ENCODE assay signal across 11 cellular contexts in the genomic region with DNA sequence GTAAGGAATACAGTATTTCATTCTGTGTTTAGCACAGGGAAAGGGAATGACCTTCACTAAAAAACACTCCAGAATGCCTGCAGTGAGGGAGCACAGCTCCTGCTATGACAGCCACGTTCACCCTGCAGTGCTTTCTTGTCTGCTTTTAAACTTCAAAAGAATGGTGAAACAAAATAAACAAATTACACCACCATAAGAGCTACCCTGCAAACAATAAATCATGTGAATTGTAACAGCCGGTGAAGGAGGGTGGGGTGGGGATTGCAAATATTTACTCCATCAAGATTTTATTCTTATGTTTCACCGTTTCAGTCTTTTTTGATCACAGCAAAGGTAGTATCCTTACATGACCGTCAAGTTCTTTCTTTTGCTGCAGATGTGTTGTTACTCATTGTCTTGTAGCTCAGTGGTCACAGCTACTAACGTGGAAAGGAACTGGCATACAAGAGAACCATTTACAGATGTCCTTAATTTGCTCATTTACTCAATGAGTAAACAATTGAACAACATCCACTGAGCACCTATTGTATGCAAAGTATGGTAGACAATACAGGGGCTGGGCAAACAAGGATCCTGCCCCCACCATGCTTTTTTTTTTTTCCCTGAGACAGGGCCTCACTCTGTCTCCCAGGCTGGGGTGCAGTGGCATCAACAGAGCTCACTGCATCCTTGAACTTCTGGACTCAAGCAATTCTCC. TPM values are rescaled to one million over a fixed set of nuclear protein-coding genes. Genes with fewer than 3 reads are reported as not detected.
A peak's percentile ranks its signal among the peaks of the same experiment; 100 is the strongest.
DNase-seq lines count a peak whose midpoint lies in the region; ATAC-seq, FAIRE-seq and TF ChIP-seq lines count a peak whose summit lies in the region.
"Had no signal": no experiment of that assay in that cellular context is flagged by ENCODE, and none has a peak within 500 bp of the region (broad histone marks: within the 10 kb centered on the region; RNA-seq: fewer than 3 reads in every experiment).

No MANE protein-coding gene starts in this region.

- no peak overlapping the region for H3K9ac ChIP-seq in kidney (ENCODE audit: low read length in 2 of 2)

- no peaks in the 10 kb centered on the region for H3K9me3 Mint-ChIP-seq in activated T-cell treated with anti-CD3 and anti-CD28 coated beads, Interleukin-2, amount 50 U/mL, for 72 hours
- H3K9me3 Mint-ChIP-seq: activated T-cell treated with anti-CD3 and anti-CD28 coated beads, Interleukin-2, amount 50 U/mL, for 4 hours; CD8-positive, alpha-beta T cell; natural killer cell treated with Interleukin-12 subunit alpha and Interleukin-12 subunit beta and Interleukin-15 and Interleukin-18, amount 100 ng/mL, for 72 hours had no signal

- FAIRE-seq in kidney (lab: Jason Lieb, UNC) = no peak

- no peaks in the 10 kb centered on the region for H3K9me2 ChIP-seq in hepatocyte (replicated peaks; ENCODE audit: insufficient read depth)

- no peak overlapping the region for H3K4me3 ChIP-seq in hepatocyte
- H3K4me3 ChIP-seq in kidney (ENCODE audit: low read length in 2 of 2) = no peak overlapping the region

- peaks cover 4% of the 10 kb centered on the region for H3K4me1 Mint-ChIP-seq in activated T-cell treated with anti-CD3 and anti-CD28 coated beads, Interleukin-2, amount 50 U/mL, for 72 hours (ENCODE audit: low read depth)

- H2AFZ ChIP-seq in hepatocyte = no peak overlapping the region

- no peaks in the 10 kb centered on the region for H3K36me3 Mint-ChIP-seq in activated T-cell treated with anti-CD3 and anti-CD28 coated beads, Interleukin-2, amount 50 U/mL, for 72 hours (ENCODE audit: insufficient read depth in 2 of 2)
- H3K36me3 Mint-ChIP-seq: natural killer cell treated with Interleukin-12 subunit alpha and Interleukin-12 subunit beta and Interleukin-15 and Interleukin-18, amount 100 ng/mL, for 72 hours had no signal

- peak overlapping the region; percentile 38 for H3K27ac ChIP-seq in KOPT-K1 (ENCODE audit: low read depth, low read length, poor library complexity, severe bottlenecking)
- H3K27ac ChIP-seq in hepatocyte = peak overlapping the region; percentile 33
- no peak overlapping the region for H3K27ac ChIP-seq in kidney (ENCODE audit: low read depth in 2 of 2, low read length in 2 of 2)

- H3K4me1 ChIP-seq in hepatocyte (ENCODE audit: insufficient read depth) (peaks cover 12% of the 10 kb centered on the region), kidney (ENCODE audit: control insufficient read depth in 1 of 2, insufficient read depth in 1 of 2, low read depth in 1 of 2, low read length in 2 of 2) (no peaks in the 10 kb centered on the region)

- 17% methylated on average over 5 of the region's 5 CpGs for WGBS in hepatocyte (ENCODE audit: low lambda C conversion rate, missing lambda C conversion rate)

- H3K36me3 ChIP-seq in KOPT-K1 (ENCODE audit: insufficient read depth, low read length) (no peaks in the 10 kb centered on the region), hepatocyte (replicated peaks; ENCODE audit: insufficient read depth, low read depth) (no peaks in the 10 kb centered on the region), kidney (ENCODE audit: control insufficient read depth in 1 of 2, insufficient read depth in 2 of 2, low read length in 2 of 2) (no peaks in the 10 kb centered on the region)

- ATAC-seq in activated T-cell treated with anti-CD3 and anti-CD28 coated beads, Interleukin-2, amount 50 U/mL, for 72 hours (replicated peaks in 1 of 2) = no peak
- no peak for ATAC-seq in HG03469 (IDR thresholded peaks at IDR 0.05; ENCODE audit: unreplicated experiment)

- H3K27me3 Mint-ChIP-seq in activated T-cell treated with anti-CD3 and anti-CD28 coated beads, Interleukin-2, amount 50 U/mL, for 72 hours (ENCODE audit: low read depth) = peaks cover 58% of the 10 kb centered on the region

- H3K4me3 Mint-ChIP-seq in activated T-cell treated with anti-CD3 and anti-CD28 coated beads, Interleukin-2, amount 50 U/mL, for 72 hours = no peak overlapping the region
- H3K4me3 Mint-ChIP-seq: activated T-cell treated with anti-CD3 and anti-CD28 coated beads, Interleukin-2, amount 50 U/mL, for 4 hours; CD8-positive, alpha-beta T cell; natural killer cell treated with Interleukin-12 subunit alpha and Interleukin-12 subunit beta and Interleukin-15 and Interleukin-18, amount 100 ng/mL, for 72 hours had no signal

- no peaks in the 10 kb centered on the region for H3K9me3 ChIP-seq in KOPT-K1 (ENCODE audit: insufficient read depth, low read length, poor library complexity, severe bottlenecking)
- H3K9me3 ChIP-seq in hepatocyte (ENCODE audit: low read depth) = no peaks in the 10 kb centered on the region
- H3K9me3 ChIP-seq in kidney (ENCODE audit: control insufficient read depth in 1 of 2, low read length in 2 of 2) = no peaks in the 10 kb centered on the region

- peaks cover 6% of the 10 kb centered on the region for H3K27me3 ChIP-seq in hepatocyte

- DNase-seq in NCI-H510A (lab: John Stamatoyannopoulos, UW) (peak; percentile 25), hepatocyte (ENCODE audit: low spot score) (peak; percentile 27), kidney (no peak), OCI-M1 (lab: John Stamatoyannopoulos, UW) (no peak)
- DNase-seq in activated T-cell treated with anti-CD3 and anti-CD28 coated beads, Interleukin-2, amount 50 U/mL, for 72 hours = no peak
- DNase-seq: foreskin melanocyte had no signal

- no peaks in the 10 kb centered on the region for H3K79me2 ChIP-seq in hepatocyte

- no peaks in the 10 kb centered on the region for H4K20me1 ChIP-seq in hepatocyte (ENCODE audit: insufficient read depth, poor library complexity, severe bottlenecking)

- no peak overlapping the region for H3K27ac Mint-ChIP-seq in activated T-cell treated with anti-CD3 and anti-CD28 coated beads, Interleukin-2, amount 50 U/mL, for 72 hours
- H3K27ac Mint-ChIP-seq: CD8-positive, alpha-beta T cell had no signal

- intact Hi-C loops in kidney (cut with DNase I) = no loop called here

- peak overlapping the region; percentile 73 for H3K4me2 ChIP-seq in hepatocyte

- TF ChIP-seq CTCF in hepatocyte (IDR thresholded peaks at IDR 0.05; ENCODE audit: poor library complexity) = no peak
- TF ChIP-seq CTCF in kidney (IDR thresholded peaks at IDR 0.05; ENCODE audit: borderline replicate concordance, extremely low read depth, insufficient read depth) = no peak

RNA-seq across cellular contexts. Expression of gene CHN2, which starts 4.1 kb away (rescaled TPM):
- total RNA-seq in hepatocyte (8.7 and 20.7 TPM in 2 replicates), kidney (22.5 TPM)
- polyA plus RNA-seq in hepatocyte (12.3 and 13.7 TPM in 2 replicates), kidney (ENCODE audit: insufficient read depth, low read depth, low replicate concordance) (7.4 TPM)
- 1 to 10 TPM in 1 of 2 donors, under 1 TPM in 1; 0.91 to 1.2 TPM for total RNA-seq in activated T-cell treated with anti-CD3 and anti-CD28 coated beads, Interleukin-2, amount 50 U/mL, for 72 hours

RNA-seq across cellular contexts. Expression of gene CPVL, which starts 44.2 kb away (rescaled TPM):
- 26.2 and 36.6 TPM in 2 replicates for total RNA-seq in hepatocyte
- polyA plus RNA-seq in hepatocyte = 36.3 and 36.4 TPM in 2 replicates
- 133 TPM for total RNA-seq in kidney
- polyA plus RNA-seq in kidney (ENCODE audit: insufficient read depth, low read depth, low replicate concordance) = 104 TPM
- total RNA-seq in activated T-cell treated with anti-CD3 and anti-CD28 coated beads, Interleukin-2, amount 50 U/mL, for 72 hours = under 1 TPM in 1 of 2 donors, not detected in 1; 0.51 TPM

Comparison
In these comparisons a context has a peak if more than half of its experiments do, and no peak if none do; other contexts are left out.
1. H3K27ac ChIP-seq: peak in KOPT-K1 (single experiment) and hepatocyte (single experiment); none in kidney (0 of 2).
2. DNase-seq: peak in NCI-H510A (single experiment) and hepatocyte (single experiment); none in kidney (single experiment), activated T-cell treated with anti-CD3 and anti-CD28 coated beads, Interleukin-2, amount 50 U/mL, for 72 hours (0 of 2) and OCI-M1 (single experiment).
3. RNA of gene CPVL, which starts 44.2 kb away (total RNA-seq): 133 TPM in kidney (single experiment) and 26.2 to 36.6 TPM in hepatocyte; 0.51 TPM in activated T-cell treated with anti-CD3 and anti-CD28 coated beads, Interleukin-2, amount 50 U/mL, for 72 hours; every median in the first group is over 10 times any median in the second.